In the genomic region with DNA sequence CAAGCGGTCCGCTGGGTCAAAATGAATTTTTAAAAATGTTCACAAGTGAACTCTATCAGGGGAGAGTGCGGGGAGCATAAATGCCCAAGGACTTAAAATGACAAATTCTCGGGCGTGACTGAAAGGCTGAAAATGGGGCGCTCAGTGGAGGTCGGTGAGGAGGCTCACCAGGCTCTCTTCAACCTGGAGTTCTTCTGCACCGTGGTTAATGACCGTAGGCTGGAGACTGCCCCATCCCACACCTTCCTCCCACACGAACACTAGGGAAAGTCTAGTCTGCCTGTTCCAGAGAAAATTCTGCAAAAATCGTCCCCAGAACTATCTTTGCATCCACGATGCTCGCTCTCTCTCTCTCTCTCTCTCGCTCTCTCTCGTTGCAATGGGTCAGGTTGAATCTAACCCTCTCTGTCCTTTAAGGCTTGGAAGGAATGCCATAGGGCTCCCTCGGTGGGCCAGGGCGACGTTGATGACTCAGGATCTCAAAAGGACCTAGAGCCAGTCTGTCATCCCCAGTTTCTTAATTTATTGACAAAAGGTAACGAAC, we compare ENCODE assay signal across 1 cellular context.
TF ChIP-seq lines count a peak whose summit lies in the region.

No MANE protein-coding gene starts in this region.

TF ChIP-seq in IMR-90, 13 proteins besides CTCF, POLR2A, EP300 and RAD21 (continued from another document):
- TF ChIP-seq, protein P1, sequence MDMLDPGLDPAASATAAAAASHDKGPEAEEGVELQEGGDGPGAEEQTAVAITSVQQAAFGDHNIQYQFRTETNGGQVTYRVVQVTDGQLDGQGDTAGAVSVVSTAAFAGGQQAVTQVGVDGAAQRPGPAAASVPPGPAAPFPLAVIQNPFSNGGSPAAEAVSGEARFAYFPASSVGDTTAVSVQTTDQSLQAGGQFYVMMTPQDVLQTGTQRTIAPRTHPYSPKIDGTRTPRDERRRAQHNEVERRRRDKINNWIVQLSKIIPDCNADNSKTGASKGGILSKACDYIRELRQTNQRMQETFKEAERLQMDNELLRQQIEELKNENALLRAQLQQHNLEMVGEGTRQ (IDR thresholded peaks at IDR 0.05; ENCODE audit: low read depth, low read length) = no peak
- no peak for TF ChIP-seq BHLHE40 (IDR thresholded peaks at IDR 0.05; ENCODE audit: low read depth, low read length)
- TF ChIP-seq MXI1 (IDR thresholded peaks at IDR 0.05; ENCODE audit: borderline replicate concordance, low read depth, low read length) = no peak
- TF ChIP-seq NFE2L2 (IDR thresholded peaks at IDR 0.05; ENCODE audit: low read depth, low read length) = no peak
- TF ChIP-seq, protein P2, sequence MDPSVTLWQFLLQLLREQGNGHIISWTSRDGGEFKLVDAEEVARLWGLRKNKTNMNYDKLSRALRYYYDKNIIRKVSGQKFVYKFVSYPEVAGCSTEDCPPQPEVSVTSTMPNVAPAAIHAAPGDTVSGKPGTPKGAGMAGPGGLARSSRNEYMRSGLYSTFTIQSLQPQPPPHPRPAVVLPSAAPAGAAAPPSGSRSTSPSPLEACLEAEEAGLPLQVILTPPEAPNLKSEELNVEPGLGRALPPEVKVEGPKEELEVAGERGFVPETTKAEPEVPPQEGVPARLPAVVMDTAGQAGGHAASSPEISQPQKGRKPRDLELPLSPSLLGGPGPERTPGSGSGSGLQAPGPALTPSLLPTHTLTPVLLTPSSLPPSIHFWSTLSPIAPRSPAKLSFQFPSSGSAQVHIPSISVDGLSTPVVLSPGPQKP (IDR thresholded peaks at IDR 0.05; ENCODE audit: borderline replicate concordance, low read depth, low read length) = no peak
- no peak for TF ChIP-seq SMC3 (IDR thresholded peaks at IDR 0.05; ENCODE audit: low read depth, low read length)
- TF ChIP-seq FOS (IDR thresholded peaks at IDR 0.05; ENCODE audit: low read depth, low read length) = no peak
- TF ChIP-seq MAFK (IDR thresholded peaks at IDR 0.05; ENCODE audit: low read depth, low read length) = no peak
- TF ChIP-seq RCOR1 (IDR thresholded peaks at IDR 0.05; ENCODE audit: insufficient replicate concordance, low read length) = no peak
